ENCODE assay signal across 17 cellular contexts in genomic region chr21:29749223-29749622, GRCh38.
DNase-seq lines count a peak whose midpoint lies in the region; ATAC-seq, FAIRE-seq and TF ChIP-seq lines count a peak whose summit lies in the region.
"Had no signal": no experiment of that assay in that cellular context is flagged by ENCODE, and none has a peak within 500 bp of the region (broad histone marks: within the 10 kb centered on the region; RNA-seq: fewer than 3 reads in every experiment).

No MANE protein-coding gene starts in this region.

- H3K4me1 Mint-ChIP-seq in GM23338, result peaks cover 22% of the 10 kb centered on the region
- H3K4me1 Mint-ChIP-seq: CD14-positive monocyte; CD4-positive, alpha-beta memory T cell had no signal

- no peak overlapping the region for H3K27ac ChIP-seq in GM23338 (ENCODE audit: low read depth)
- peak overlapping the region; percentile 18 for H3K27ac ChIP-seq in thymus (ENCODE audit: low read depth)
- H3K27ac ChIP-seq: BLaER1, GM23248 had no signal

- H3K9me2 ChIP-seq in GM23338 (ENCODE audit: insufficient read depth), result no peaks in the 10 kb centered on the region

- FAIRE-seq in bronchial epithelial cell (lab: Jason Lieb, UNC), result peak; percentile 32
- FAIRE-seq: H54 had no signal

- H3K9me3 ChIP-seq in thymus (ENCODE audit: control insufficient read depth), result no peaks in the 10 kb centered on the region
- H3K9me3 ChIP-seq: BLaER1 had no signal

- no peak overlapping the region for H3K4me3 Mint-ChIP-seq in GM23338
- H3K4me3 Mint-ChIP-seq: CD14-positive monocyte; CD4-positive, alpha-beta memory T cell had no signal

- H3K36me3 ChIP-seq in GM23338 (ENCODE audit: insufficient read depth), result no peaks in the 10 kb centered on the region
- no peaks in the 10 kb centered on the region for H3K36me3 ChIP-seq in bronchial epithelial cell (ENCODE audit: control insufficient read depth, insufficient read depth, low read length)
- no peaks in the 10 kb centered on the region for H3K36me3 ChIP-seq in thymus (ENCODE audit: control insufficient read depth, insufficient read depth)
- H3K36me3 ChIP-seq: BLaER1 had no signal

- H3F3A ChIP-seq in GM23338 (replicated peaks; ENCODE audit: low read depth), result no peaks in the 10 kb centered on the region

- H3K27me3 ChIP-seq in GM23338 (ENCODE audit: insufficient read depth) (no peaks in the 10 kb centered on the region), bronchial epithelial cell (ENCODE audit: control insufficient read depth, insufficient read depth, low read length) (peaks cover 1% of the 10 kb centered on the region), thymus (ENCODE audit: control insufficient read depth, insufficient read depth) (no peaks in the 10 kb centered on the region)
- H3K27me3 ChIP-seq: BLaER1 had no signal

- H4K20me1 ChIP-seq in GM23338 (replicated peaks; ENCODE audit: insufficient read depth), result no peaks in the 10 kb centered on the region
- H4K20me1 ChIP-seq: BLaER1 had no signal

- no peaks in the 10 kb centered on the region for H3K27me3 Mint-ChIP-seq in GM23338 (ENCODE audit: insufficient read depth, low read depth, poor library complexity)

- H3K27ac Mint-ChIP-seq in GM23338, result no peak overlapping the region
- H3K27ac Mint-ChIP-seq: CD14-positive monocyte; CD4-positive, alpha-beta memory T cell had no signal

- H3K4me2 ChIP-seq in GM23338, result no peak overlapping the region
- H3K4me2 ChIP-seq: BLaER1 had no signal

- 0 out of 2 replicates have a peak overlapping the region, but pooled peaks have one; percentile 20 for H2AFZ ChIP-seq in GM23338
- H2AFZ ChIP-seq: GM23248 had no signal

- ATAC-seq in GM23338 (no peak), GM21390 (IDR thresholded peaks at IDR 0.05; ENCODE audit: unreplicated experiment) (no peak), omental fat pad (ENCODE audit: low FRiP score) (no peak), GM19328 (IDR thresholded peaks at IDR 0.05; ENCODE audit: unreplicated experiment) (no peak)

- no peaks in the 10 kb centered on the region for H3K79me2 ChIP-seq in GM23338 (replicated peaks; ENCODE audit: insufficient read depth)

- no peak for TF ChIP-seq CTCF in GM23338 (conservative IDR thresholded peaks at IDR 0.05; ENCODE audit: low read depth in 2 of 2)
- no peak for TF ChIP-seq CTCF in bronchial epithelial cell (IDR thresholded peaks at IDR 0.05; ENCODE audit: insufficient read depth, low read length, severe bottlenecking)
- TF ChIP-seq CTCF in omental fat pad (IDR thresholded peaks at IDR 0.05), result no peak

- DNase-seq in GM23338 (ENCODE audit: low spot score) (no peak), bronchial epithelial cell (ENCODE audit: low read depth) (no peak), foreskin melanocyte (peak; percentile 12), omental fat pad (ENCODE audit: low spot score) (no peak)
- DNase-seq: 8988T; CD4-positive, alpha-beta memory T cell; DMS153; DMS79 treated with DMSO at 0.1 percent for 48 hours; GF-D8; GM23248; HCEC 1CT had no signal

- 98% methylated on average over 3 of the region's 3 CpGs for WGBS in thymus

- H3K4me3 ChIP-seq in GM23338, result no peak overlapping the region
- no peak overlapping the region for H3K4me3 ChIP-seq in bronchial epithelial cell (ENCODE audit: low read depth, low read length)
- no peak overlapping the region for H3K4me3 ChIP-seq in thymus (ENCODE audit: low read length)
- H3K4me3 ChIP-seq: BLaER1, GM23248 had no signal

- peaks cover 20% of the 10 kb centered on the region for H3K4me1 ChIP-seq in GM23338 (ENCODE audit: insufficient read depth)
- no peaks in the 10 kb centered on the region for H3K4me1 ChIP-seq in thymus (ENCODE audit: control insufficient read depth, insufficient read depth, low read length)

- no peaks in the 10 kb centered on the region for H3K36me3 Mint-ChIP-seq in GM23338 (ENCODE audit: low read depth)
- H3K36me3 Mint-ChIP-seq: CD14-positive monocyte; CD4-positive, alpha-beta memory T cell had no signal

- H3K9me3 Mint-ChIP-seq in GM23338, result no peaks in the 10 kb centered on the region
- H3K9me3 Mint-ChIP-seq: CD4-positive, alpha-beta memory T cell had no signal

TF ChIP-seq in GM23338, 12 proteins besides CTCF, POLR2A, EP300 and RAD21 (continues in another document):
- TF ChIP-seq REST (IDR thresholded peaks at IDR 0.05; ENCODE audit: unreplicated experiment) (no peak), JUNB (IDR thresholded peaks at IDR 0.05; ENCODE audit: unreplicated experiment) (no peak), ZNF462 (CRISPR knock-in tag; IDR thresholded peaks at IDR 0.05) (no peak), STAT1 (IDR thresholded peaks at IDR 0.05; ENCODE audit: unreplicated experiment) (no peak), POLR2AphosphoS5 (IDR thresholded peaks at IDR 0.05; ENCODE audit: low read depth) (no peak), ZNF114 (CRISPR knock-in tag; IDR thresholded peaks at IDR 0.05) (no peak)
